12 cellular contexts compared by ENCODE assay signal in genomic region chr3:171974986-171975837, GRCh38.
A peak's percentile ranks its signal among the peaks of the same experiment; 100 is the strongest.
DNase-seq lines count a peak whose midpoint lies in the region; ATAC-seq lines count a peak whose summit lies in the region.
"Had no signal": no experiment of that assay in that cellular context is flagged by ENCODE, and none has a peak within 500 bp of the region (broad histone marks: within the 10 kb centered on the region; RNA-seq: fewer than 3 reads in every experiment).

No MANE protein-coding gene starts in this region.

- DNase-seq in H4 (ENCODE audit: low spot score) (peak; percentile 82), SKM-1 (lab: John Stamatoyannopoulos, UW; ENCODE audit: unreplicated experiment) (peak; percentile 95), left cardiac atrium (no peak), SW480 (ENCODE audit: low spot score) (no peak), NCI-H2081 (lab: John Stamatoyannopoulos, UW) (no peak)
- DNase-seq in stimulated activated effector memory CD8-positive, alpha-beta T cell treated with anti-CD3 and anti-CD28 coated beads, Interleukin-12 subunit alpha, Interleukin-12 subunit beta, amount 100 ng/mL, for 72 hours (ENCODE audit: low spot score in 2 of 2): no peak
- no peak for DNase-seq in activated CD4-positive, alpha-beta T cell treated with anti-CD3 and anti-CD28 coated beads, Interleukin-2, amount 50 U/mL, for 48 hours
- DNase-seq: caudate nucleus, DMS 273 treated with DMSO at 0.1 percent for 48 hours, NCI-H510A treated with DMSO at 0.1 percent for 48 hours, SHP77 treated with DMSO at 0.1 percent for 48 hours had no signal

- no peaks in the 10 kb centered on the region for H3K9me3 Mint-ChIP-seq in stimulated activated effector memory CD8-positive, alpha-beta T cell treated with anti-CD3 and anti-CD28 coated beads, Interleukin-12 subunit alpha, Interleukin-12 subunit beta, amount 100 ng/mL, for 72 hours

- no peak overlapping the region for H3K27ac Mint-ChIP-seq in stimulated activated effector memory CD8-positive, alpha-beta T cell treated with anti-CD3 and anti-CD28 coated beads, Interleukin-12 subunit alpha, Interleukin-12 subunit beta, amount 100 ng/mL, for 72 hours

- peaks cover 7% of the 10 kb centered on the region for H3K4me1 Mint-ChIP-seq in stimulated activated effector memory CD8-positive, alpha-beta T cell treated with anti-CD3 and anti-CD28 coated beads, Interleukin-12 subunit alpha, Interleukin-12 subunit beta, amount 100 ng/mL, for 72 hours

- intact Hi-C loops in left cardiac atrium (cut with DNase I): no loop called here

- H3K36me3 Mint-ChIP-seq in stimulated activated effector memory CD8-positive, alpha-beta T cell treated with anti-CD3 and anti-CD28 coated beads, Interleukin-12 subunit alpha, Interleukin-12 subunit beta, amount 100 ng/mL, for 72 hours: no peaks in the 10 kb centered on the region

- ATAC-seq in left cardiac atrium: peak; percentile 34 to 51
- peak; percentile 51 for ATAC-seq in stimulated activated effector memory CD8-positive, alpha-beta T cell treated with anti-CD3 and anti-CD28 coated beads, Interleukin-12 subunit alpha, Interleukin-12 subunit beta, amount 100 ng/mL, for 72 hours
- ATAC-seq in GM21447 (IDR thresholded peaks at IDR 0.05; ENCODE audit: unreplicated experiment): no peak

- no peak overlapping the region for H3K4me3 Mint-ChIP-seq in stimulated activated effector memory CD8-positive, alpha-beta T cell treated with anti-CD3 and anti-CD28 coated beads, Interleukin-12 subunit alpha, Interleukin-12 subunit beta, amount 100 ng/mL, for 72 hours

Comparison
In these comparisons a context has a peak if more than half of its experiments do, and no peak if none do; other contexts are left out.
1. DNase-seq: peak in H4 (single experiment) and SKM-1 (single experiment); none in left cardiac atrium (single experiment), stimulated activated effector memory CD8-positive, alpha-beta T cell treated with anti-CD3 and anti-CD28 coated beads, Interleukin-12 subunit alpha, Interleukin-12 subunit beta, amount 100 ng/mL, for 72 hours (0 of 2), SW480 (single experiment), NCI-H2081 (0 of 2) and activated CD4-positive, alpha-beta T cell treated with anti-CD3 and anti-CD28 coated beads, Interleukin-2, amount 50 U/mL, for 48 hours (0 of 2).